Comparison of ENCODE assay signal across 16 cellular contexts in the genomic region with DNA sequence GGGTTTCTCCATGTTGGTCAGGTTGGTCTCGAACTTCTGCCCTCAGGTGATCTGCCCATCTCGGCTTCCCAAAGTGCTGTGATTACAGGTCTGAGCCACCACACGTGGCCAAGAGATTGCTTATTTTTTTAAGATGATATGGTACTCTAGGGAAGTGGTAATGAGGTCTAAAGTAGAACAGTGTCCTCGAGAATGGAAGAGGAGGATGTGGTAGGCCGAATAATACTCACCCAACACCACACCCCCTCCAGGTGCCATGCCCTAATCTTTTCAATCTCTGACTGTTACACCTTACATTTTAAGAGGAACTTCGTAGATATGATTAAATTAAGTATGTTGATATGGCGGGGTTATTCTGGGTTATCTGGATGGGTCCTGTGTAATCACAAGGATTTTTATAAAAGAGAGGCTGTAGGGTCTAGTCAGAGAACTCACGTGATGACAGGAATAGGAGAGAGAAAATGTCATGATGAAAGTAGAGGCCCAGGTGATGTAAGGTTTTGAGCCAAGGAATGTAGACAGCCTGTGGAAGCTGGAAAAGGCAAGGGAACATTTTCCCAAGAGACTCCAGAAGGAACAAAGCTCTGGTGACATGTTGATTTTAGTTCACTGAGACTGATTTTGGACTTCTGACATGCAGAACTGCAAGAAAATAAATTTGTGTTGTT. TPM values are rescaled to one million over a fixed set of nuclear protein-coding genes. Genes with fewer than 3 reads are reported as not detected.
DNase-seq lines count a peak whose midpoint lies in the region; ATAC-seq and TF ChIP-seq lines count a peak whose summit lies in the region.
"Had no signal": no experiment of that assay in that cellular context is flagged by ENCODE, and none has a peak within 500 bp of the region (broad histone marks: within the 10 kb centered on the region; RNA-seq: fewer than 3 reads in every experiment).

No MANE protein-coding gene starts in this region.

- peak; percentile 83 for ATAC-seq in activated naive CD8-positive, alpha-beta T cell treated with anti-CD3 and anti-CD28 coated beads, Interleukin-2, amount 10 ng/mL, durations not matched to agents 7 days and 5 days (ENCODE audit: low read depth)
- peak; percentile 68 for ATAC-seq in stimulated activated naive CD8-positive, alpha-beta T cell treated with anti-CD3 and anti-CD28 coated beads, Interleukin-15, Interleukin-2, amounts not matched to agents 100 U/mL and 50 U/mL, for 24 hours
- ATAC-seq: HepG2, sciatic nerve had no signal

- TF ChIP-seq EP300 in stomach (IDR thresholded peaks at IDR 0.05) = no peak

- POLR2A ChIA-PET in activated naive CD8-positive, alpha-beta T cell treated with anti-CD3 and anti-CD28 coated beads, Interleukin-2, amount 10 ng/mL, durations not matched to agents 7 days and 5 days (lab: Charles Lee) = interaction anchor here (1.5 kb wide), 1 partner anchor 29 kb away, joined by 6 read pairs; no protein-coding TSS in a partner anchor

- intact Hi-C loops in colonic mucosa (cut with DNase I) (no loop called here), stomach (cut with DNase I; ENCODE audit: low total_unique reads) (no loop called here)

- H3K4me3 ChIP-seq in effector memory CD4-positive, alpha-beta T cell (ENCODE audit: insufficient read depth, low read depth, low read length, poor library complexity, severe bottlenecking) = no peak overlapping the region
- H3K4me3 ChIP-seq in colonic mucosa (no peak overlapping the region), stomach (no peak overlapping the region)
- H3K4me3 ChIP-seq: hepatocyte had no signal

- H3K9me3 Mint-ChIP-seq in activated naive CD8-positive, alpha-beta T cell treated with anti-CD3 and anti-CD28 coated beads, Interleukin-2, amount 10 ng/mL, durations not matched to agents 7 days and 5 days = no peaks in the 10 kb centered on the region
- no peaks in the 10 kb centered on the region for H3K9me3 Mint-ChIP-seq in activated naive CD8-positive, alpha-beta T cell treated with anti-CD3 and anti-CD28 coated beads for 36 hours
- H3K9me3 Mint-ChIP-seq: mesothelial cell of epicardium had no signal

- DNase-seq in activated naive CD8-positive, alpha-beta T cell treated with anti-CD3 and anti-CD28 coated beads, Interleukin-2, amount 10 ng/mL, durations not matched to agents 7 days and 5 days = no peak
- no peak for DNase-seq in activated naive CD8-positive, alpha-beta T cell treated with anti-CD3 and anti-CD28 coated beads for 36 hours
- DNase-seq in T-helper 1 cell (peak in 3 of 5 donors; percentile 1 to 36 (median 16)), OCI-M2 (lab: John Stamatoyannopoulos, UW; ENCODE audit: unreplicated experiment) (no peak), colonic mucosa (no peak), stomach (no peak)
- peak; percentile 13 to 24 (median 19) for DNase-seq in effector memory CD4-positive, alpha-beta T cell
- no peak for DNase-seq in stimulated activated naive CD8-positive, alpha-beta T cell treated with anti-CD3 and anti-CD28 coated beads, Interleukin-15, Interleukin-2, amounts not matched to agents 100 U/mL and 50 U/mL, for 24 hours
- DNase-seq: caudate nucleus, kidney glomerular epithelial cell, MM.1S, NCI-H1694 had no signal

- H3K4me3 Mint-ChIP-seq in activated naive CD8-positive, alpha-beta T cell treated with anti-CD3 and anti-CD28 coated beads, Interleukin-2, amount 10 ng/mL, durations not matched to agents 7 days and 5 days = no peak overlapping the region
- no peak overlapping the region for H3K4me3 Mint-ChIP-seq in activated naive CD8-positive, alpha-beta T cell treated with anti-CD3 and anti-CD28 coated beads for 36 hours
- H3K4me3 Mint-ChIP-seq: mesothelial cell of epicardium had no signal

- no peaks in the 10 kb centered on the region for H3K9me3 ChIP-seq in effector memory CD4-positive, alpha-beta T cell (ENCODE audit: control insufficient read depth, low read length)
- H3K9me3 ChIP-seq in colonic mucosa = no peaks in the 10 kb centered on the region
- H3K9me3 ChIP-seq in stomach = no peaks in the 10 kb centered on the region

- TF ChIP-seq CTCF in colonic mucosa (IDR thresholded peaks at IDR 0.05) (no peak), stomach (IDR thresholded peaks at IDR 0.05) (no peak)

- no peak for TF ChIP-seq POLR2A in stomach (IDR thresholded peaks at IDR 0.05)

- WGBS in stomach, 5 donors = 65 to 76% (median 69%) methylated on average over 8 of the region's 8 CpGs

- no peaks in the 10 kb centered on the region for H3K36me3 ChIP-seq in effector memory CD4-positive, alpha-beta T cell (ENCODE audit: control insufficient read depth, insufficient read depth, low read length)
- no peaks in the 10 kb centered on the region for H3K36me3 ChIP-seq in colonic mucosa
- H3K36me3 ChIP-seq in stomach = no peaks in the 10 kb centered on the region

- peaks cover 8% of the 10 kb centered on the region for H3K4me1 Mint-ChIP-seq in activated naive CD8-positive, alpha-beta T cell treated with anti-CD3 and anti-CD28 coated beads, Interleukin-2, amount 10 ng/mL, durations not matched to agents 7 days and 5 days
- peaks cover 15% of the 10 kb centered on the region for H3K4me1 Mint-ChIP-seq in activated naive CD8-positive, alpha-beta T cell treated with anti-CD3 and anti-CD28 coated beads for 36 hours
- H3K4me1 Mint-ChIP-seq: mesothelial cell of epicardium had no signal

- H3K36me3 Mint-ChIP-seq in activated naive CD8-positive, alpha-beta T cell treated with anti-CD3 and anti-CD28 coated beads, Interleukin-2, amount 10 ng/mL, durations not matched to agents 7 days and 5 days = peaks cover 6% of the 10 kb centered on the region
- peaks cover 6% of the 10 kb centered on the region for H3K36me3 Mint-ChIP-seq in activated naive CD8-positive, alpha-beta T cell treated with anti-CD3 and anti-CD28 coated beads for 36 hours
- H3K36me3 Mint-ChIP-seq: mesothelial cell of epicardium had no signal

- peaks cover 30% of the 10 kb centered on the region for H3K4me1 ChIP-seq in effector memory CD4-positive, alpha-beta T cell (ENCODE audit: control insufficient read depth, insufficient read depth, low read length, poor library complexity, severe bottlenecking)
- H3K4me1 ChIP-seq in colonic mucosa (no peaks in the 10 kb centered on the region), stomach (peaks cover 18 to 76% (median 46%) of the 10 kb centered on the region in 4 donors)

- H3K27ac ChIP-seq in effector memory CD4-positive, alpha-beta T cell (ENCODE audit: insufficient read depth, low read length, poor library complexity, severe bottlenecking) = no peak overlapping the region
- H3K27ac ChIP-seq in colonic mucosa (no peak overlapping the region), stomach (no peak overlapping the region)
- H3K27ac ChIP-seq: hepatocyte had no signal

- no peaks in the 10 kb centered on the region for H3K27me3 ChIP-seq in effector memory CD4-positive, alpha-beta T cell (replicated peaks; ENCODE audit: control insufficient read depth, insufficient read depth, low read length, poor library complexity, severe bottlenecking)
- H3K27me3 ChIP-seq in colonic mucosa (no peaks in the 10 kb centered on the region), stomach (no peaks in the 10 kb centered on the region)
- H3K27me3 ChIP-seq: hepatocyte had no signal

- H3K27ac Mint-ChIP-seq in activated naive CD8-positive, alpha-beta T cell treated with anti-CD3 and anti-CD28 coated beads, Interleukin-2, amount 10 ng/mL, durations not matched to agents 7 days and 5 days = no peak overlapping the region
- H3K27ac Mint-ChIP-seq in activated naive CD8-positive, alpha-beta T cell treated with anti-CD3 and anti-CD28 coated beads for 36 hours = no peak overlapping the region
- H3K27ac Mint-ChIP-seq: mesothelial cell of epicardium had no signal

- H3K27me3 Mint-ChIP-seq in activated naive CD8-positive, alpha-beta T cell treated with anti-CD3 and anti-CD28 coated beads, Interleukin-2, amount 10 ng/mL, durations not matched to agents 7 days and 5 days = no peaks in the 10 kb centered on the region
- H3K27me3 Mint-ChIP-seq in activated naive CD8-positive, alpha-beta T cell treated with anti-CD3 and anti-CD28 coated beads for 36 hours = no peaks in the 10 kb centered on the region

- H3K9ac ChIP-seq in colonic mucosa (ENCODE audit: low read depth in 2 of 2, low read length in 2 of 2) = no peak overlapping the region

RNA-seq across cellular contexts. Expression of a gene that starts 29.5 kb away (rescaled TPM):
- 10 to 100 TPM; 62.7 to 65.2 TPM for total RNA-seq in activated naive CD8-positive, alpha-beta T cell treated with anti-CD3 and anti-CD28 coated beads, Interleukin-2, amount 10 ng/mL, durations not matched to agents 7 days and 5 days
- total RNA-seq in activated naive CD8-positive, alpha-beta T cell treated with anti-CD3 and anti-CD28 coated beads for 36 hours = 10 to 100 TPM; 31.0 to 31.1 TPM
- 10 to 100 TPM; 42.3 to 45.2 TPM for total RNA-seq in colonic mucosa
- total RNA-seq in stomach = 100 to 1,000 TPM in 2 of 5 donors, 10 to 100 TPM in 3; 43.7 to 140 (median 98.2) TPM
- polyA plus RNA-seq in stomach = 10 to 100 TPM in 1 of 3 donors, 1 to 10 TPM in 2; 7.0 to 15.1 (median 8.0) TPM

Comparison
In these comparisons a context has a peak if more than half of its experiments do, and no peak if none do; other contexts are left out.
1. DNase-seq: peak in T-helper 1 cell (3 of 5) and effector memory CD4-positive, alpha-beta T cell (3 of 3); none in activated naive CD8-positive, alpha-beta T cell treated with anti-CD3 and anti-CD28 coated beads, Interleukin-2, amount 10 ng/mL, durations not matched to agents 7 days and 5 days (single experiment), activated naive CD8-positive, alpha-beta T cell treated with anti-CD3 and anti-CD28 coated beads for 36 hours (single experiment), stimulated activated naive CD8-positive, alpha-beta T cell treated with anti-CD3 and anti-CD28 coated beads, Interleukin-15, Interleukin-2, amounts not matched to agents 100 U/mL and 50 U/mL, for 24 hours (single experiment), OCI-M2 (single experiment), colonic mucosa (single experiment) and stomach (single experiment).